In the genomic region with DNA sequence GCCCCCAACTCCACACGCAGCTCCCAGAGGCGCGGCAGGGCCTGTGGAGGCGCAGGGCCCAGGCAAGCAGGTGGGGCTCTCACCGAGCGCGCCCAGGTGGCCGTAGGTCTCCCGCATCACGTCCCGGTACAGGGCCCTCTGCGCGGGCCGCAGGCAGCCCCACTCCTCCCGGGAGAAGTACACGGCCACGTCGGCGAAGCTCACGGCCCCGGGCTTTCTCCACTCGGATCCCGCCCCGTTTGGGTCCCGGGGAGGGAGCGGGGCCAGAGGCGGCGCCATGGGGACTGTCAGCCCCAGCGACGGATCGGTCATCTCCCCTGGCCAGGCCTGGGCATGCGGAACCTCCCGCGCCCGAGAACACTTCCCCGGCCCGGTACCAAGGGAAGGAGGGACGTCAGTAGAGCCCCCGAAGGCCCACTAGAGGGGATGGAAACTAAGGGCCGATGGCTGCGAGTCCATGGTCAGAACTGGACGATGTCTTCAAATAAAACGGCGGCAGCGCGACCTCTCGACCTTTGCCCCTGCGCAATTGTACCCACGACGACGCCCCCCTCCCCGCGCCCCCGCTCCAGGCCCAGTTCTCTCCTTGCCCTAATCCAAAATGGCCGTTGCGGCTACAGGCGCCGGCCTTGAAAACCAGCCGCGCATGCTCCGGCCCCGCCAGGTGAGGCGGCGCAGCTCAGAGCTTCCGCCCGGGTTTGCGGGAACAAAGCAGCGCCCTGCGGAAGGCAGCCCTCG, we compare ENCODE assay signal across 1 cellular context.
TF ChIP-seq lines count a peak whose summit lies in the region.

Gene ZNF747, minus strand, starts transcription at position 491 of the 738 bp plus-strand sequence. Its CDS starts 179 bp downstream, at position 312.

TF ChIP-seq in IMR-90, 13 proteins besides CTCF, POLR2A, EP300 and RAD21:
- no peak for TF ChIP-seq ELK1 (IDR thresholded peaks at IDR 0.05; ENCODE audit: borderline replicate concordance, low read depth, low read length)
- peak; percentile 62; the same call in 1 of the 2 replicates for TF ChIP-seq MAZ (IDR thresholded peaks at IDR 0.05; ENCODE audit: borderline replicate concordance, low read depth, low read length)
